1 cellular context compared by ENCODE assay signal in the genomic region with DNA sequence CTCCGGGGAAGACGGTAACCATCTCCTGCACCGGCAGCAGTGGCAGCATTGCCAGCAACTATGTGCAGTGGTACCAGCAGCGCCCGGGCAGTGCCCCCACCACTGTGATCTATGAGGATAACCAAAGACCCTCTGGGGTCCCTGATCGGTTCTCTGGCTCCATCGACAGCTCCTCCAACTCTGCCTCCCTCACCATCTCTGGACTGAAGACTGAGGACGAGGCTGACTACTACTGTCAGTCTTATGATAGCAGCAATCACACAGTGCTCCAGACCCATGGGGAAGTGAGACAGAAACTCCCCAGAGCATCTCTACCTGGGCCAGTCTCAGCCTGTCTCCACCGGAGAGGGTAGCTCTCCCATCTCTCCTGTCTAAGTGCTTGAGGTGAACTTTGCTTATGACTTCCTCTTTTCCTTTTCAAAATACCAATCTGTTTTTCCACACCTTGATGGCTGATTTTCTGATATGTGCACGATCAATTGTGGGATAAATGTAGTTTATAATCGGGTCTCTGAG.
TF ChIP-seq lines count a peak whose summit lies in the region.

No MANE protein-coding gene starts in this region.

TF ChIP-seq in K562, 482 proteins besides CTCF, POLR2A, EP300 and RAD21 (continued from another document):
- TF ChIP-seq, protein P1, sequence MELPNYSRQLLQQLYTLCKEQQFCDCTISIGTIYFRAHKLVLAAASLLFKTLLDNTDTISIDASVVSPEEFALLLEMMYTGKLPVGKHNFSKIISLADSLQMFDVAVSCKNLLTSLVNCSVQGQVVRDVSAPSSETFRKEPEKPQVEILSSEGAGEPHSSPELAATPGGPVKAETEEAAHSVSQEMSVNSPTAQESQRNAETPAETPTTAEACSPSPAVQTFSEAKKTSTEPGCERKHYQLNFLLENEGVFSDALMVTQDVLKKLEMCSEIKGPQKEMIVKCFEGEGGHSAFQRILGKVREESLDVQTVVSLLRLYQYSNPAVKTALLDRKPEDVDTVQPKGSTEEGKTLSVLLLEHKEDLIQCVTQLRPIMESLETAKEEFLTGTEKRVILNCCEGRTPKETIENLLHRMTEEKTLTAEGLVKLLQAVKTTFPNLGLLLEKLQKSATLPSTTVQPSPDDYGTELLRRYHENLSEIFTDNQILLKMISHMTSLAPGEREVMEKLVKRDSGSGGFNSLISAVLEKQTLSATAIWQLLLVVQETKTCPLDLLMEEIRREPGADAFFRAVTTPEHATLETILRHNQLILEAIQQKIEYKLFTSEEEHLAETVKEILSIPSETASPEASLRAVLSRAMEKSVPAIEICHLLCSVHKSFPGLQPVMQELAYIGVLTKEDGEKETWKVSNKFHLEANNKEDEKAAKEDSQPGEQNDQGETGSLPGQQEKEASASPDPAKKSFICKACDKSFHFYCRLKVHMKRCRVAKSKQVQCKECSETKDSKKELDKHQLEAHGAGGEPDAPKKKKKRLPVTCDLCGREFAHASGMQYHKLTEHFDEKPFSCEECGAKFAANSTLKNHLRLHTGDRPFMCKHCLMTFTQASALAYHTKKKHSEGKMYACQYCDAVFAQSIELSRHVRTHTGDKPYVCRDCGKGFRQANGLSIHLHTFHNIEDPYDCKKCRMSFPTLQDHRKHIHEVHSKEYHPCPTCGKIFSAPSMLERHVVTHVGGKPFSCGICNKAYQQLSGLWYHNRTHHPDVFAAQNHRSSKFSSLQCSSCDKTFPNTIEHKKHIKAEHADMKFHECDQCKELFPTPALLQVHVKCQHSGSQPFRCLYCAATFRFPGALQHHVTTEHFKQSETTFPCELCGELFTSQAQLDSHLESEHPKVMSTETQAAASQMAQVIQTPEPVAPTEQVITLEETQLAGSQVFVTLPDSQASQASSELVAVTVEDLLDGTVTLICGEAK (IDR thresholded peaks at IDR 0.05), result no peak
- TF ChIP-seq, protein P1 (CRISPR knock-in tag; IDR thresholded peaks at IDR 0.05), result 0 out of 2 replicates have a peak, but pooled peaks have one; percentile 36
- TF ChIP-seq SRSF9 (IDR thresholded peaks at IDR 0.05; ENCODE audit: borderline replicate concordance, low read depth, low read length) (no peak), KDM2B (CRISPR knock-in tag; IDR thresholded peaks at IDR 0.05) (0 out of 2 replicates have a peak, but pooled peaks have one; percentile 76), STAG1 (CRISPR knock-in tag; IDR thresholded peaks at IDR 0.05; ENCODE audit: borderline replicate concordance) (0 out of 2 replicates have a peak, but pooled peaks have one; percentile 50), SIN3A (IDR thresholded peaks at IDR 0.05; ENCODE audit: borderline replicate concordance in 2 of 2, control insufficient read depth in 1 of 2, low read depth in 2 of 2, low read length in 2 of 2) (peak in 1 of 2 experiments; percentile 39; a peak in 1 of 4 replicates), FOXJ2 (tag; IDR thresholded peaks at IDR 0.05) (0 out of 2 replicates have a peak, but pooled peaks have one; percentile 25), BRCA1 (IDR thresholded peaks at IDR 0.05) (no peak), BRCA1 (CRISPR knock-in tag; IDR thresholded peaks at IDR 0.05) (0 out of 2 replicates have a peak, but pooled peaks have one; percentile 67), SIX5 (IDR thresholded peaks at IDR 0.05; ENCODE audit: borderline replicate concordance in 1 of 2, insufficient read depth in 1 of 2, low read depth in 1 of 2, low read length in 2 of 2) (0 out of 4 replicates have a peak, but pooled peaks of 1 of the 2 experiments have one; percentile 27), SPI1 (IDR thresholded peaks at IDR 0.05; ENCODE audit: borderline replicate concordance, low read depth, low read length) (peak; percentile 92), TEAD1 (CRISPR knock-in tag; IDR thresholded peaks at IDR 0.05) (0 out of 4 replicates have a peak, but pooled peaks of 1 of the 2 experiments have one; percentile 3), RBM25 (IDR thresholded peaks at IDR 0.05; ENCODE audit: low read depth, low read length, severe bottlenecking) (no peak)
- TF ChIP-seq, protein P2, sequence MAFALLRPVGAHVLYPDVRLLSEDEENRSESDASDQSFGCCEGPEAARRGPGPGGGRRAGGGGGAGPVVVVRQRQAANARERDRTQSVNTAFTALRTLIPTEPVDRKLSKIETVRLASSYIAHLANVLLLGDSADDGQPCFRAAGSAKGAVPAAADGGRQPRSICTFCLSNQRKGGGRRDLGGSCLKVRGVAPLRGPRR (CRISPR knock-in tag; IDR thresholded peaks at IDR 0.05), result 0 out of 2 replicates have a peak, but pooled peaks have one; percentile 5
- TF ChIP-seq, protein P3, sequence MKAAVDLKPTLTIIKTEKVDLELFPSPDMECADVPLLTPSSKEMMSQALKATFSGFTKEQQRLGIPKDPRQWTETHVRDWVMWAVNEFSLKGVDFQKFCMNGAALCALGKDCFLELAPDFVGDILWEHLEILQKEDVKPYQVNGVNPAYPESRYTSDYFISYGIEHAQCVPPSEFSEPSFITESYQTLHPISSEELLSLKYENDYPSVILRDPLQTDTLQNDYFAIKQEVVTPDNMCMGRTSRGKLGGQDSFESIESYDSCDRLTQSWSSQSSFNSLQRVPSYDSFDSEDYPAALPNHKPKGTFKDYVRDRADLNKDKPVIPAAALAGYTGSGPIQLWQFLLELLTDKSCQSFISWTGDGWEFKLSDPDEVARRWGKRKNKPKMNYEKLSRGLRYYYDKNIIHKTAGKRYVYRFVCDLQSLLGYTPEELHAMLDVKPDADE (conservative IDR thresholded peaks at IDR 0.05; ENCODE audit: control insufficient read depth, low read depth, low read length), result 0 out of 2 replicates have a peak, but pooled peaks have one; percentile 45
